In genomic region chr11:5626191-5626590, GRCh38 we compare ENCODE assay signal across 12 cellular contexts. TPM values are rescaled to one million over a fixed set of nuclear protein-coding genes. Genes with fewer than 3 reads are reported as not detected.
DNase-seq lines count a peak whose midpoint lies in the region; ATAC-seq and TF ChIP-seq lines count a peak whose summit lies in the region.
"Had no signal": no experiment of that assay in that cellular context is flagged by ENCODE, and none has a peak within 500 bp of the region (broad histone marks: within the 10 kb centered on the region; RNA-seq: fewer than 3 reads in every experiment).

No MANE protein-coding gene starts in this region.

- H3K9me3 Mint-ChIP-seq in Calu3 (ENCODE audit: low read depth, unreplicated experiment): no peaks in the 10 kb centered on the region
- H3K9me3 Mint-ChIP-seq in activated T-helper 1 cell treated with anti-CD3 and anti-CD28 coated beads, Interleukin-12 subunit alpha, Interleukin-12 subunit beta, Interleukin-2, Interleukin-4 antibody, amounts not matched to agents 30 ng/mL and 10 ng/mL and 1 ng/mL, durations not matched to agents 14 hours and 24 hours and 36 hours: peaks cover 16% of the 10 kb centered on the region
- H3K9me3 Mint-ChIP-seq: endodermal cell had no signal

- H3K27ac Mint-ChIP-seq in Calu3 (ENCODE audit: unreplicated experiment): peak overlapping the region; percentile 81
- peak overlapping the region; percentile 62 for H3K27ac Mint-ChIP-seq in activated T-helper 1 cell treated with anti-CD3 and anti-CD28 coated beads, Interleukin-12 subunit alpha, Interleukin-12 subunit beta, Interleukin-2, Interleukin-4 antibody, amounts not matched to agents 30 ng/mL and 10 ng/mL and 1 ng/mL, durations not matched to agents 14 hours and 24 hours and 36 hours
- H3K27ac Mint-ChIP-seq: endodermal cell had no signal

- H3K36me3 Mint-ChIP-seq in Calu3 (ENCODE audit: insufficient read depth, unreplicated experiment): peaks cover 18% of the 10 kb centered on the region
- H3K36me3 Mint-ChIP-seq in activated T-helper 1 cell treated with anti-CD3 and anti-CD28 coated beads, Interleukin-12 subunit alpha, Interleukin-12 subunit beta, Interleukin-2, Interleukin-4 antibody, amounts not matched to agents 30 ng/mL and 10 ng/mL and 1 ng/mL, durations not matched to agents 14 hours and 24 hours and 36 hours (ENCODE audit: low read depth): peaks cover 13% of the 10 kb centered on the region

- CTCF ChIA-PET in Calu3 (lab: Charles Lee): no interaction called here

- no peaks in the 10 kb centered on the region for H3K27me3 Mint-ChIP-seq in Calu3 (ENCODE audit: unreplicated experiment)
- H3K27me3 Mint-ChIP-seq in activated T-helper 1 cell treated with anti-CD3 and anti-CD28 coated beads, Interleukin-12 subunit alpha, Interleukin-12 subunit beta, Interleukin-2, Interleukin-4 antibody, amounts not matched to agents 30 ng/mL and 10 ng/mL and 1 ng/mL, durations not matched to agents 14 hours and 24 hours and 36 hours (ENCODE audit: insufficient read depth): no peaks in the 10 kb centered on the region

- ATAC-seq in HG02938 (IDR thresholded peaks at IDR 0.05; ENCODE audit: unreplicated experiment): no peak
- no peak for ATAC-seq in GM19351 (IDR thresholded peaks at IDR 0.05; ENCODE audit: unreplicated experiment)
- ATAC-seq: PC-3 had no signal

- H3K4me3 Mint-ChIP-seq in Calu3 (ENCODE audit: low read depth, unreplicated experiment): peak overlapping the region; percentile 83
- H3K4me3 Mint-ChIP-seq in activated T-helper 1 cell treated with anti-CD3 and anti-CD28 coated beads, Interleukin-12 subunit alpha, Interleukin-12 subunit beta, Interleukin-2, Interleukin-4 antibody, amounts not matched to agents 30 ng/mL and 10 ng/mL and 1 ng/mL, durations not matched to agents 14 hours and 24 hours and 36 hours: peak overlapping the region; percentile 91
- H3K4me3 Mint-ChIP-seq: endodermal cell had no signal

- peaks cover 35% of the 10 kb centered on the region for H3K4me1 Mint-ChIP-seq in Calu3 (ENCODE audit: low read depth, unreplicated experiment)
- H3K4me1 Mint-ChIP-seq in activated T-helper 1 cell treated with anti-CD3 and anti-CD28 coated beads, Interleukin-12 subunit alpha, Interleukin-12 subunit beta, Interleukin-2, Interleukin-4 antibody, amounts not matched to agents 30 ng/mL and 10 ng/mL and 1 ng/mL, durations not matched to agents 14 hours and 24 hours and 36 hours (ENCODE audit: low read depth): peaks cover 59% of the 10 kb centered on the region

- BruUV-seq in Calu3 (replicated peaks; lab: Mats Ljungman, UMichigan): no TSS peak

- peak; percentile 18 for DNase-seq in AG08395 (ENCODE audit: low spot score)
- DNase-seq in Calu3: no peak
- no peak for DNase-seq in activated T-helper 1 cell treated with anti-CD3 and anti-CD28 coated beads, Interleukin-12 subunit alpha, Interleukin-12 subunit beta, Interleukin-2, Interleukin-4 antibody, amounts not matched to agents 30 ng/mL and 10 ng/mL and 1 ng/mL, durations not matched to agents 14 hours and 24 hours and 36 hours (ENCODE audit: low spot score)
- DNase-seq in hepatic stellate cell (ENCODE audit: low spot score): peak; percentile 24
- DNase-seq in Ammon's horn (ENCODE audit: low spot score): no peak
- no peak for DNase-seq in dedifferentiated amniotic fluid mesenchymal stem cell (ENCODE audit: extremely low spot score)
- DNase-seq: DMS 273 treated with DMSO at 0.1 percent for 48 hours, endodermal cell, PC-3 had no signal

- intact Hi-C loops in Calu3 (cut with micrococcal nuclease; ENCODE audit: unreplicated experiment): no loop called here
- intact Hi-C loops in activated T-helper 1 cell treated with anti-CD3 and anti-CD28 coated beads, Interleukin-12 subunit alpha, Interleukin-12 subunit beta, Interleukin-2, Interleukin-4 antibody, amounts not matched to agents 30 ng/mL and 10 ng/mL and 1 ng/mL, durations not matched to agents 14 hours and 24 hours and 36 hours (cut with micrococcal nuclease): no loop called here

- no peak for TF ChIP-seq CTCF in Calu3 (IDR thresholded peaks at IDR 0.05; ENCODE audit: unreplicated experiment)

RNA-seq across cellular contexts. Expression of gene TRIM34, which starts 1.4 kb away (rescaled TPM):
- 9.9 and 13.1 TPM in 2 replicates for total RNA-seq in Calu3 (2022)
- total RNA-seq in activated T-helper 1 cell treated with anti-CD3 and anti-CD28 coated beads, Interleukin-12 subunit alpha, Interleukin-12 subunit beta, Interleukin-2, Interleukin-4 antibody, amounts not matched to agents 30 ng/mL and 10 ng/mL and 1 ng/mL, durations not matched to agents 14 hours and 24 hours and 36 hours: 4.6 and 5.4 TPM in 2 replicates

RNA-seq across cellular contexts. Expression of gene TRIM6, which starts 29.8 kb away (rescaled TPM):
- 0.80 and 2.8 TPM in 2 replicates for total RNA-seq in Calu3 (2022)
- total RNA-seq in activated T-helper 1 cell treated with anti-CD3 and anti-CD28 coated beads, Interleukin-12 subunit alpha, Interleukin-12 subunit beta, Interleukin-2, Interleukin-4 antibody, amounts not matched to agents 30 ng/mL and 10 ng/mL and 1 ng/mL, durations not matched to agents 14 hours and 24 hours and 36 hours: 0.34 and 0.54 TPM in 2 replicates

RNA-seq across cellular contexts. Expression of gene OR52B6, which starts 45.5 kb away (rescaled TPM):
- not detected in 2 replicates for total RNA-seq in Calu3 (2022)
- total RNA-seq in activated T-helper 1 cell treated with anti-CD3 and anti-CD28 coated beads, Interleukin-12 subunit alpha, Interleukin-12 subunit beta, Interleukin-2, Interleukin-4 antibody, amounts not matched to agents 30 ng/mL and 10 ng/mL and 1 ng/mL, durations not matched to agents 14 hours and 24 hours and 36 hours: not detected in 2 replicates
- total RNA-seq: endodermal cell, neural crest cell, PC-3 had no signal

RNA-seq across cellular contexts. Expression of gene TRIM5, which starts 58.7 kb away (rescaled TPM):
- 36.8 and 44.1 TPM in 2 replicates for total RNA-seq in Calu3 (2022)
- total RNA-seq in activated T-helper 1 cell treated with anti-CD3 and anti-CD28 coated beads, Interleukin-12 subunit alpha, Interleukin-12 subunit beta, Interleukin-2, Interleukin-4 antibody, amounts not matched to agents 30 ng/mL and 10 ng/mL and 1 ng/mL, durations not matched to agents 14 hours and 24 hours and 36 hours: 7.9 and 8.6 TPM in 2 replicates

Comparison
In these comparisons a context has a peak if more than half of its experiments do, and no peak if none do; other contexts are left out.
1. DNase-seq: peak in AG08395 (single experiment) and hepatic stellate cell (single experiment); none in Calu3 (single experiment), activated T-helper 1 cell treated with anti-CD3 and anti-CD28 coated beads, Interleukin-12 subunit alpha, Interleukin-12 subunit beta, Interleukin-2, Interleukin-4 antibody, amounts not matched to agents 30 ng/mL and 10 ng/mL and 1 ng/mL, durations not matched to agents 14 hours and 24 hours and 36 hours (single experiment), Ammon's horn (single experiment) and dedifferentiated amniotic fluid mesenchymal stem cell (single experiment).